ENCODE assay signal across 1 cellular context in genomic region chr12:119627686-119628085, GRCh38.
TF ChIP-seq lines count a peak whose summit lies in the region.

No MANE protein-coding gene starts in this region.

TF ChIP-seq in H1, 55 proteins besides CTCF, POLR2A, EP300 and RAD21 (continued from another document):
- TF ChIP-seq CHD7 (IDR thresholded peaks at IDR 0.05; ENCODE audit: insufficient replicate concordance, low read length) (no peak), CREB1 (IDR thresholded peaks at IDR 0.05) (no peak)
